1 cellular context compared by ENCODE assay signal in the genomic region with DNA sequence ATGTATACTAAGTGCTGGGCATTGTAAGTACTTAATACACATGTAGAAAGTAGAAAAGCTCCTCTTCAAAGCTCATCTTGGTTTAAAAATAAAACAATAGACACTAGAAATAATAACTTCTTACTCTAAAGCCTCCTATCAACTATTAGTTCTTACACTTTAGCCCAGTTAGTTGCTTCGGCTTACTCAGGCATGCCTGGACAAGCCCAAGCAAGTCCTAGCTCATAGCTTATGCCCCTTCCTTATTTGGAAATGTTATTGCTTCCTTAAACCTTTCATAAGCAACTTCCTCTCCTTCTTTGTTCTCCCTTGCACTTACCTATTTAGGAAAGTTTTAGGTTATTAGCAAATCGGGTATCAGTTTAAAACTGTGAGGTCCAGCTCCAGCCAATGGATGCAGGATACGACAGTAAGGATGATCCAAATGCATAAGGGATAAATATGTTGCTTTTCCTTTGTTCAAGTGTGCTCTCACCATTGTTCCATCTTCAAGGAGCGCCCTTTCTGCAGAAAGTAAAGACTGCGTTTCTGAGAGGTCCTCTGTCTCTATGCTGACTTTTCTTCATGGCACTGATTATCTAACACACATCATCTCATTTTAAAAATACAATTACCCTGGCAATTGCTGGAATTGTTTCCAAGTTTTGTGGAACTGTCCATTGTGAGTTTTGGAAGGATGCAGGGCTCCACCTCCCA.
TF ChIP-seq lines count a peak whose summit lies in the region.

No MANE protein-coding gene starts in this region.

TF ChIP-seq in HEK293, 187 proteins besides CTCF, POLR2A, EP300 and RAD21 (continued from another document):
- TF ChIP-seq, protein P1, sequence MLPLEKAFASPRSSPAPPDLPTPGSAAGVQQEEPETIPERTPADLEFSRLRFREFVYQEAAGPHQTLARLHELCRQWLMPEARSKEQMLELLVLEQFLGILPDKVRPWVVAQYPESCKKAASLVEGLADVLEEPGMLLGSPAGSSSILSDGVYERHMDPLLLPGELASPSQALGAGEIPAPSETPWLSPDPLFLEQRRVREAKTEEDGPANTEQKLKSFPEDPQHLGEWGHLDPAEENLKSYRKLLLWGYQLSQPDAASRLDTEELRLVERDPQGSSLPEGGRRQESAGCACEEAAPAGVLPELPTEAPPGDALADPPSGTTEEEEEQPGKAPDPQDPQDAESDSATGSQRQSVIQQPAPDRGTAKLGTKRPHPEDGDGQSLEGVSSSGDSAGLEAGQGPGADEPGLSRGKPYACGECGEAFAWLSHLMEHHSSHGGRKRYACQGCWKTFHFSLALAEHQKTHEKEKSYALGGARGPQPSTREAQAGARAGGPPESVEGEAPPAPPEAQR (tag by site-specific recombination; IDR thresholded peaks at IDR 0.05), result no peak
- TF ChIP-seq ZBTB17 (tag by site-specific recombination; IDR thresholded peaks at IDR 0.05), result no peak
- TF ChIP-seq, protein P2, sequence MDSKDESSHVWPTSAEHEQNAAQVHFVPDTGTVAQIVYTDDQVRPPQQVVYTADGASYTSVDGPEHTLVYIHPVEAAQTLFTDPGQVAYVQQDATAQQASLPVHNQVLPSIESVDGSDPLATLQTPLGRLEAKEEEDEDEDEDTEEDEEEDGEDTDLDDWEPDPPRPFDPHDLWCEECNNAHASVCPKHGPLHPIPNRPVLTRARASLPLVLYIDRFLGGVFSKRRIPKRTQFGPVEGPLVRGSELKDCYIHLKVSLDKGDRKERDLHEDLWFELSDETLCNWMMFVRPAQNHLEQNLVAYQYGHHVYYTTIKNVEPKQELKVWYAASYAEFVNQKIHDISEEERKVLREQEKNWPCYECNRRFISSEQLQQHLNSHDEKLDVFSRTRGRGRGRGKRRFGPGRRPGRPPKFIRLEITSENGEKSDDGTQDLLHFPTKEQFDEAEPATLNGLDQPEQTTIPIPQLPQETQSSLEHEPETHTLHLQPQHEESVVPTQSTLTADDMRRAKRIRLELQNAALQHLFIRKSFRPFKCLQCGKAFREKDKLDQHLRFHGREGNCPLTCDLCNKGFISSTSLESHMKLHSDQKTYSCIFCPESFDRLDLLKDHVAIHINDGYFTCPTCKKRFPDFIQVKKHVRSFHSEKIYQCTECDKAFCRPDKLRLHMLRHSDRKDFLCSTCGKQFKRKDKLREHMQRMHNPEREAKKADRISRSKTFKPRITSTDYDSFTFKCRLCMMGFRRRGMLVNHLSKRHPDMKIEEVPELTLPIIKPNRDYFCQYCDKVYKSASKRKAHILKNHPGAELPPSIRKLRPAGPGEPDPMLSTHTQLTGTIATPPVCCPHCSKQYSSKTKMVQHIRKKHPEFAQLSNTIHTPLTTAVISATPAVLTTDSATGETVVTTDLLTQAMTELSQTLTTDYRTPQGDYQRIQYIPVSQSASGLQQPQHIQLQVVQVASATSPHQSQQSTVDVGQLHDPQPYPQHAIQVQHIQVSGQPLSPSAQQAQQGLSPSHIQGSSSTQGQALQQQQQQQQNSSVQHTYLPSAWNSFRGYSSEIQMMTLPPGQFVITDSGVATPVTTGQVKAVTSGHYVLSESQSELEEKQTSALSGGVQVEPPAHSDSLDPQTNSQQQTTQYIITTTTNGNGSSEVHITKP (tag by site-specific recombination; IDR thresholded peaks at IDR 0.05), result peak; percentile 36; the same call in 1 of the 2 replicates
- no peak for TF ChIP-seq OVOL3 (tag by site-specific recombination; IDR thresholded peaks at IDR 0.05)
- peak; percentile 97 for TF ChIP-seq TRIM28 (IDR thresholded peaks at IDR 0.05; ENCODE audit: borderline replicate concordance, low read length)
- TF ChIP-seq BCL11A (tag by site-specific recombination; IDR thresholded peaks at IDR 0.05; ENCODE audit: low read depth), result no peak
- no peak for TF ChIP-seq ZNF19 (tag by site-specific recombination; IDR thresholded peaks at IDR 0.05; ENCODE audit: low read depth)
- no peak for TF ChIP-seq SCRT2 (tag by site-specific recombination; IDR thresholded peaks at IDR 0.05)
- peak; percentile 76; the same call in 1 of the 2 replicates for TF ChIP-seq ZNF561 (tag by site-specific recombination; IDR thresholded peaks at IDR 0.05; ENCODE audit: borderline replicate concordance)
- no peak for TF ChIP-seq ZNF426 (tag by site-specific recombination; IDR thresholded peaks at IDR 0.05)
- TF ChIP-seq, protein P3, sequence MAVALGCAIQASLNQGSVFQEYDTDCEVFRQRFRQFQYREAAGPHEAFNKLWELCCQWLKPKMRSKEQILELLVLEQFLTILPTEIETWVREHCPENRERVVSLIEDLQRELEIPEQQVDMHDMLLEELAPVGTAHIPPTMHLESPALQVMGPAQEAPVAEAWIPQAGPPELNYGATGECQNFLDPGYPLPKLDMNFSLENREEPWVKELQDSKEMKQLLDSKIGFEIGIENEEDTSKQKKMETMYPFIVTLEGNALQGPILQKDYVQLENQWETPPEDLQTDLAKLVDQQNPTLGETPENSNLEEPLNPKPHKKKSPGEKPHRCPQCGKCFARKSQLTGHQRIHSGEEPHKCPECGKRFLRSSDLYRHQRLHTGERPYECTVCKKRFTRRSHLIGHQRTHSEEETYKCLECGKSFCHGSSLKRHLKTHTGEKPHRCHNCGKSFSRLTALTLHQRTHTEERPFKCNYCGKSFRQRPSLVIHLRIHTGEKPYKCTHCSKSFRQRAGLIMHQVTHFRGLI (tag by site-specific recombination; IDR thresholded peaks at IDR 0.05), result no peak
- no peak for TF ChIP-seq ZNF623 (tag by site-specific recombination; IDR thresholded peaks at IDR 0.05)
